Comparison of ENCODE assay signal across 33 cellular contexts in the genomic region with DNA sequence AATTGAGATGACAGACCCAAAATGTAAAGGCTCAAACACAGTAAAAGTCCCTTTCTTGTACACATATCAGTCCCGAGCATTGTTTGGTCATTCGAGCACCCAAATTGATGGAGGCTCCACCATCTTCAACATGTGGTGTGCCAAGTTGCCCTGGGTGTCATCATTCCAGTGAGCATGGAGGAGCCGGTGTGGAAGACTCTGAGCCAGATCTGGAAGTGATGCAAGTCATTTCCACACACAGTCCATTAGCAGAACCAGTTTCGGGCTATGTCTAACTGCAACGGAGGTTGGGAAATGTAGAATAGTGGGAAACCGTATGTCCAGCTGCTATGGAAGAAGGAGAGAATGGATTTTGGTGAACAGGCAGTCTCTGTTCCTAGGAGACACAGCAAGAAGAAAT.
"Had no signal": no experiment of that assay in that cellular context is flagged by ENCODE, and none has a peak within 500 bp of the region (broad histone marks: within the 10 kb centered on the region; RNA-seq: fewer than 3 reads in every experiment).

No MANE protein-coding gene starts in this region.

- FAIRE-seq: kidney had no signal

- H3K27ac Mint-ChIP-seq: activated CD4-positive, alpha-beta memory T cell treated with anti-CD3 and anti-CD28 coated beads for 36 hours; activated CD4-positive, alpha-beta T cell treated with anti-CD3 and anti-CD28 coated beads, Interleukin-2, amount 10 ng/mL, durations not matched to agents 24 days and 14 days; activated T-helper 17 cell treated with anti-CD3 and anti-CD28 coated beads, Interleukin-2, amount 50 U/mL, for 72 hours; dendritic cell treated with granulocyte-macrophage colony-stimulating factor and Interleukin-4, amounts not matched to agents 40 ng/mL and 50 ng/mL, for 4 days; endodermal cell; immature natural killer cell; mesothelial cell of epicardium; naive B cell; nephron progenitor cell; T-helper 17 cell had no signal

- H3K27me3 ChIP-seq: breast epithelium, esophagus squamous epithelium, neutrophil, ovary, suprapubic skin, tibial nerve had no signal

- H3K4me3 Mint-ChIP-seq: activated CD4-positive, alpha-beta memory T cell treated with anti-CD3 and anti-CD28 coated beads for 36 hours; activated CD4-positive, alpha-beta T cell treated with anti-CD3 and anti-CD28 coated beads, Interleukin-2, amount 10 ng/mL, durations not matched to agents 24 days and 14 days; activated T-cell treated with anti-CD3 and anti-CD28 coated beads, Interleukin-2, amount 50 U/mL, for 4 hours; activated T-helper 17 cell treated with anti-CD3 and anti-CD28 coated beads, Interleukin-2, amount 50 U/mL, for 72 hours; dendritic cell treated with granulocyte-macrophage colony-stimulating factor and Interleukin-4, amounts not matched to agents 40 ng/mL and 50 ng/mL, for 4 days; endodermal cell; immature natural killer cell; mesothelial cell of epicardium; naive B cell; nephron progenitor cell; T-helper 17 cell had no signal

- H3K36me3 Mint-ChIP-seq: mesothelial cell of epicardium, naive B cell had no signal

- H3K27ac ChIP-seq: breast epithelium, esophagus squamous epithelium, neutrophil, ovary, prostate gland, suprapubic skin, tibial nerve had no signal

- DNase-seq: activated CD4-positive, alpha-beta memory T cell treated with anti-CD3 and anti-CD28 coated beads for 36 hours; activated CD4-positive, alpha-beta T cell treated with anti-CD3 and anti-CD28 coated beads, Interleukin-2, amount 10 ng/mL, durations not matched to agents 24 days and 14 days; activated CD4-positive, CD25-positive, alpha-beta regulatory T cell treated with anti-CD3 and anti-CD28 coated beads, Interleukin-2, amount 50 U/mL, for 72 hours; activated gamma-delta T cell treated with Interleukin-2 at 50 U/mL for 16 hours; activated naive CD4-positive, alpha-beta T cell treated with anti-CD3 and anti-CD28 coated beads, Interleukin-2, amount 50 U/mL, for 16 hours; activated T-cell treated with anti-CD3 and anti-CD28 coated beads, Interleukin-2, amount 50 U/mL, for 4 hours; amygdala; central memory CD4-positive, alpha-beta T cell; endodermal cell; esophagus squamous epithelium; head of caudate nucleus; hypothalamus; immature natural killer cell; kidney; left colon; naive B cell; nephron progenitor cell; ovary; retina; stimulated activated CD4-positive, alpha-beta T cell treated with anti-CD3 and anti-CD28 coated beads, Interleukin-15, amount 100 ng/mL, for 24 hours; stimulated activated CD4-positive, alpha-beta T cell treated with anti-CD3 and anti-CD28 coated beads, Interleukin-2, amount 100 ng/mL, for 24 hours; stimulated activated naive CD4-positive, alpha-beta T cell; SW 1271; T-helper 17 cell; T1000 had no signal

- H3K4me1 Mint-ChIP-seq: immature natural killer cell, mesothelial cell of epicardium had no signal

- H3K9me3 ChIP-seq: breast epithelium, esophagus squamous epithelium, neutrophil, ovary, prostate gland, suprapubic skin, tibial nerve had no signal

- H3K4me3 ChIP-seq: breast epithelium, esophagus squamous epithelium, ovary, prostate gland, suprapubic skin, tibial nerve had no signal

- H3K36me3 ChIP-seq: breast epithelium, esophagus squamous epithelium, neutrophil, ovary, prostate gland, suprapubic skin, tibial nerve had no signal

- H3K4me1 ChIP-seq: breast epithelium, prostate gland had no signal

- H3K9me3 Mint-ChIP-seq: dendritic cell treated with granulocyte-macrophage colony-stimulating factor and Interleukin-4, amounts not matched to agents 40 ng/mL and 50 ng/mL, for 4 days had no signal

- H3K27me3 Mint-ChIP-seq: activated CD4-positive, alpha-beta T cell treated with anti-CD3 and anti-CD28 coated beads, Interleukin-2, amount 10 ng/mL, durations not matched to agents 24 days and 14 days; dendritic cell treated with granulocyte-macrophage colony-stimulating factor and Interleukin-4, amounts not matched to agents 40 ng/mL and 50 ng/mL, for 4 days; naive B cell had no signal

- ATAC-seq: activated T-cell treated with anti-CD3 and anti-CD28 coated beads, Interleukin-2, amount 50 U/mL, for 4 hours; activated T-helper 17 cell treated with anti-CD3 and anti-CD28 coated beads, Interleukin-2, amount 50 U/mL, for 72 hours; left colon; T-helper 17 cell had no signal
